ENCODE assay signal across 21 cellular contexts in the genomic region with DNA sequence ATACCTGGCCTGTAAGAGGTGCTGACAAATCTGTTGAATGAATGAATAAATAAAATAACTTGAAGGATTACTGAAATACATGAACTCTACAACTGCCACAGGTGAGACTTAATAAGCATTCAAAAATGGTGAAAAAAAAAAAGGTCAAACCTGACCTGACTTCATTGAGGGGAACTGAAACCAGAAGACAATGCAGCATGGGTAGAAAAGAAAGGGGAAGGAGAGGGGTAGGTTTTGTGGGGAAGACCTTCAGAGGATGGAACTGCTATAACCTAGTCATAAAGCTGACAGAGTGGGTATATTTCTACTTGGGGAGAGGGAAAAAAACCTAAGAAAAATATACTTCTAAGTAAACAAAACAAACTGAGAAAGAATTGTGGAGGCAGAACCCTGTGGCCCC. TPM values are rescaled to one million over a fixed set of nuclear protein-coding genes. Genes with fewer than 3 reads are reported as not detected.
DNase-seq lines count a peak whose midpoint lies in the region; ATAC-seq, FAIRE-seq and TF ChIP-seq lines count a peak whose summit lies in the region.
"Had no signal": no experiment of that assay in that cellular context is flagged by ENCODE, and none has a peak within 500 bp of the region (broad histone marks: within the 10 kb centered on the region; RNA-seq: fewer than 3 reads in every experiment).

No MANE protein-coding gene starts in this region.

- in situ Hi-C loops in GM12878 (cut with MboI): no loop called here

- no peak overlapping the region for H2AFZ ChIP-seq in GM12878 (ENCODE audit: control insufficient read depth, low read depth, low read length)

- H3K36me3 Mint-ChIP-seq in chondrocyte (ENCODE audit: low read depth): no peaks in the 10 kb centered on the region
- H3K36me3 Mint-ChIP-seq: activated naive CD4-positive, alpha-beta T cell treated with anti-CD3 and anti-CD28 coated beads, Interleukin-2, amount 50 U/mL, for 72 hours had no signal

- H4K20me1 ChIP-seq in GM12878 (ENCODE audit: control insufficient read depth, insufficient read depth): no peaks in the 10 kb centered on the region

- H3K4me2 ChIP-seq in GM12878 (ENCODE audit: control insufficient read depth, insufficient read depth): no peak overlapping the region

- intact Hi-C loops in GM12878 (cut with micrococcal nuclease; ENCODE audit: unreplicated experiment): no loop called here

- H3K27ac ChIP-seq in GM12878 (ENCODE audit: control insufficient read depth, insufficient read depth): no peak overlapping the region
- H3K27ac ChIP-seq: body of pancreas, coronary artery, tibial artery had no signal

- H3K27me3 ChIP-seq in GM12878 (replicated peaks in 1 of 2; ENCODE audit: control insufficient read depth in 2 of 2, insufficient read depth in 2 of 2, low read length in 1 of 2): no peaks in the 10 kb centered on the region
- H3K27me3 ChIP-seq: body of pancreas, tibial artery had no signal

- H3K27me3 Mint-ChIP-seq in chondrocyte (ENCODE audit: low read depth): no peaks in the 10 kb centered on the region

- no peak overlapping the region for H3K27ac Mint-ChIP-seq in chondrocyte (ENCODE audit: unreplicated experiment)
- H3K27ac Mint-ChIP-seq: activated naive CD4-positive, alpha-beta T cell treated with anti-CD3 and anti-CD28 coated beads, Interleukin-2, amount 50 U/mL, for 72 hours had no signal

- TF ChIP-seq CTCF in GM12878 (IDR thresholded peaks at IDR 0.05 in 2 of 3, conservative IDR thresholded peaks at IDR 0.05 in 1 of 3; ENCODE audit: control insufficient read depth in 2 of 3, extremely low read depth in 1 of 3, insufficient read depth in 1 of 3, low read depth in 3 of 3, low read length in 3 of 3) (no peak), chondrocyte (IDR thresholded peaks at IDR 0.05) (no peak)

- no peaks in the 10 kb centered on the region for H3K36me3 ChIP-seq in GM12878 (ENCODE audit: control insufficient read depth in 2 of 2, insufficient read depth in 2 of 2, low read length in 1 of 2)
- H3K36me3 ChIP-seq: tibial artery had no signal

- H3K9ac ChIP-seq in GM12878 (ENCODE audit: control insufficient read depth, insufficient read depth, low read length): no peak overlapping the region

- RAD21 ChIA-PET in GM12878 (lab: Charles Lee; ENCODE audit: unreplicated experiment): no interaction called here

- DNase-seq in GM12878 (ENCODE audit: low read depth, low spot score): peak; percentile 1
- DNase-seq in HPDE6-E6E7 (ENCODE audit: extremely low spot score): no peak
- DNase-seq in chondrocyte (ENCODE audit: low spot score): no peak
- no peak for DNase-seq in AG08396 (ENCODE audit: low spot score)
- DNase-seq in NCI-H1417 (lab: John Stamatoyannopoulos, UW): no peak
- DNase-seq: activated T-cell treated with anti-CD3 and anti-CD28 coated beads, Interleukin-2, amount 50 U/mL, for 1 hour; AML-193; body of pancreas; COR-L47; foreskin fibroblast; hippocampal formation; KBM-7; NCI-H1417 treated with DMSO at 0.1 percent for 48 hours; NCI-H82; tibial artery had no signal

- no peak for TF ChIP-seq POLR2A in GM12878 (IDR thresholded peaks at IDR 0.05; ENCODE audit: low read depth, low read length)

- no peak for TF ChIP-seq RAD21 in GM12878 (IDR thresholded peaks at IDR 0.05; ENCODE audit: insufficient read depth, low read depth, low read length)

- FAIRE-seq in GM12878 (lab: Jason Lieb, UNC): no peak
- FAIRE-seq: H54 had no signal

- H3K9me3 ChIP-seq in GM12878 (replicated peaks; ENCODE audit: control insufficient read depth, insufficient read depth, low read length): no peaks in the 10 kb centered on the region
- H3K9me3 ChIP-seq: body of pancreas, tibial artery had no signal

- H3K9me3 Mint-ChIP-seq in chondrocyte (ENCODE audit: low read depth): no peaks in the 10 kb centered on the region
- H3K9me3 Mint-ChIP-seq: activated naive CD4-positive, alpha-beta T cell treated with anti-CD3 and anti-CD28 coated beads, Interleukin-2, amount 50 U/mL, for 72 hours had no signal

- SMC1A ChIA-PET in GM12878 (lab: Charles Lee; ENCODE audit: uncharacterized antibody, unreplicated experiment): interaction anchor here (1.0 kb wide), 1 partner anchor 9 kb away, joined by 4 read pairs; no protein-coding TSS in a partner anchor

- H3K79me2 ChIP-seq in GM12878 (ENCODE audit: control insufficient read depth, insufficient read depth, low read length): no peaks in the 10 kb centered on the region

- H3K4me1 Mint-ChIP-seq in chondrocyte (ENCODE audit: low read depth): peaks cover 9% of the 10 kb centered on the region

- no peaks in the 10 kb centered on the region for H3K4me1 ChIP-seq in GM12878 (ENCODE audit: control insufficient read depth, insufficient read depth, low read length)
- H3K4me1 ChIP-seq: body of pancreas, tibial artery had no signal

- CTCF ChIA-PET in GM12878 (lab: Yijun Ruan, JAX): no interaction called here

- TF ChIP-seq EP300 in GM12878 (IDR thresholded peaks at IDR 0.05; ENCODE audit: borderline replicate concordance in 1 of 2, control insufficient read depth in 1 of 2, low read depth in 2 of 2, low read length in 2 of 2): no peak

- POLR2A ChIA-PET in GM12878 (lab: Charles Lee): no interaction called here

- ATAC-seq in GM18867 (IDR thresholded peaks at IDR 0.05; ENCODE audit: unreplicated experiment) (peak; percentile 81), GM21576 (IDR thresholded peaks at IDR 0.05; ENCODE audit: unreplicated experiment) (peak; percentile 81), HG03432 (IDR thresholded peaks at IDR 0.05; ENCODE audit: unreplicated experiment) (peak; percentile 73), GM12878 (peak; percentile 63)
- ATAC-seq: activated naive CD4-positive, alpha-beta T cell treated with anti-CD3 and anti-CD28 coated beads, Interleukin-2, amount 50 U/mL, for 72 hours; body of pancreas had no signal

- BruUV-seq in GM12878 (replicated peaks; lab: Mats Ljungman, UMichigan): no TSS peak

- H3K4me3 Mint-ChIP-seq in chondrocyte (ENCODE audit: unreplicated experiment): no peak overlapping the region

- no peak overlapping the region for H3K4me3 ChIP-seq in GM12878
- H3K4me3 ChIP-seq: body of pancreas, coronary artery, tibial artery had no signal

TF ChIP-seq in GM12878, 131 proteins besides CTCF, POLR2A, EP300 and RAD21 (continues in another document):
- TF ChIP-seq, protein P1, sequence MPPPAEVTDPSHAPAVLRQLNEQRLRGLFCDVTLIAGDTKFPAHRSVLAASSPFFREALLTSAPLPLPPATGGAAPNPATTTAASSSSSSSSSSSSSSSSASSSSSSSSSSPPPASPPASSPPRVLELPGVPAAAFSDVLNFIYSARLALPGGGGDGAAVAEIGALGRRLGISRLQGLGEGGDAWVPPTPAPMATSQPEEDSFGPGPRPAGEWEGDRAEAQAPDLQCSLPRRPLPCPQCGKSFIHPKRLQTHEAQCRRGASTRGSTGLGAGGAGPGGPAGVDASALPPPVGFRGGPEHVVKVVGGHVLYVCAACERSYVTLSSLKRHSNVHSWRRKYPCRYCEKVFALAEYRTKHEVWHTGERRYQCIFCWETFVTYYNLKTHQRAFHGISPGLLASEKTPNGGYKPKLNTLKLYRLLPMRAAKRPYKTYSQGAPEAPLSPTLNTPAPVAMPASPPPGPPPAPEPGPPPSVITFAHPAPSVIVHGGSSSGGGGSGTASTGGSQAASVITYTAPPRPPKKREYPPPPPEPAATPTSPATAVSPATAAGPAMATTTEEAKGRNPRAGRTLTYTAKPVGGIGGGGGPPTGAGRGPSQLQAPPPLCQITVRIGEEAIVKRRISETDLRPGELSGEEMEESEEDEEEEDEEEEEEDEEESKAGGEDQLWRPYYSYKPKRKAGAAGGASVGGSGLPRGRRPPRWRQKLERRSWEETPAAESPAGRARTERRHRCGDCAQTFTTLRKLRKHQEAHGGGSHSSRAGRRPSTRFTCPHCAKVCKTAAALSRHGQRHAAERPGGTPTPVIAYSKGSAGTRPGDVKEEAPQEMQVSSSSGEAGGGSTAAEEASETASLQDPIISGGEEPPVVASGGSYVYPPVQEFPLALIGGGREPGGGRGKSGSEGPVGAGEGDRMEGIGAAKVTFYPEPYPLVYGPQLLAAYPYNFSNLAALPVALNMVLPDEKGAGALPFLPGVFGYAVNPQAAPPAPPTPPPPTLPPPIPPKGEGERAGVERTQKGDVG (CRISPR knock-in tag; IDR thresholded peaks at IDR 0.05): no peak
- TF ChIP-seq SPI1 (IDR thresholded peaks at IDR 0.05; ENCODE audit: borderline replicate concordance, insufficient read depth, low read depth, low read length) (peak; percentile 83), ZNF207 (IDR thresholded peaks at IDR 0.05; ENCODE audit: borderline replicate concordance) (no peak), POLR2AphosphoS2 (IDR thresholded peaks at IDR 0.05; ENCODE audit: low read depth, low read length) (no peak), IRF4 (IDR thresholded peaks at IDR 0.05; ENCODE audit: low read depth, low read length) (0 out of 2 replicates have a peak, but pooled peaks have one; percentile 30)

RNA-seq across cellular contexts. Expression of a gene that starts 56.6 kb away (rescaled TPM):
- 0.64 and 0.65 TPM in 2 replicates for total RNA-seq in GM12878 (2013; cell fraction: nucleolus; rRNA removed)
- not detected in 2 replicates for total RNA-seq in GM12878 (2014; rRNA removed)
- 0.04 TPM in 1 of 2 replicates, not detected in the other for total RNA-seq in GM12878 (2014; rRNA removed; fragmentation: Illumina TruSeq; extraction: Trizol)
- total RNA-seq in GM12878 (2021): not detected in 2 replicates
- polyA plus RNA-seq in GM12878 (2011; ENCODE audit: low read depth): not detected
- 0.01 TPM in 1 of 2 replicates, not detected in the other for polyA plus RNA-seq in GM12878 (2011; rRNA removed)
- polyA plus RNA-seq in GM12878 (2011; cell fraction: cytosol; rRNA removed): not detected in 2 replicates
- 0.07 TPM in 1 of 2 replicates, not detected in the other for polyA plus RNA-seq in GM12878 (2011; cell fraction: nucleus; rRNA removed)
- polyA plus RNA-seq in GM12878 (2012): not detected in 2 replicates
- not detected in 2 replicates for polyA plus RNA-seq in GM12878 (2014; fragmentation: Illumina TruSeq; extraction: Trizol)
- under 1 TPM in 1 of 2 experiments, not detected in 1; under 0.01 TPM for polyA plus RNA-seq in GM12878 (2014; fragmentation: Nextera tagmentation; extraction: Ambion mirVana)
- polyA plus RNA-seq in GM12878 (2014; rRNA removed): not detected in 2 replicates
- polyA plus RNA-seq in GM12878 (2016; fragmentation: Nextera tagmentation; extraction: Ambion mirVana): not detected
- polyA minus RNA-seq in GM12878 (2011; rRNA and poly(A)+ RNA removed): not detected in 2 replicates
- polyA minus RNA-seq in GM12878 (2011; cell fraction: cytosol; rRNA and poly(A)+ RNA removed): not detected in 2 replicates
- 0.48 TPM in 1 of 2 replicates, not detected in the other for polyA minus RNA-seq in GM12878 (2011; cell fraction: nucleus; rRNA and poly(A)+ RNA removed)
- total RNA-seq in chondrocyte: 0.27 to 0.41 TPM in 2 of 3 replicates, not detected in the other
- total RNA-seq: activated naive CD4-positive, alpha-beta T cell treated with anti-CD3 and anti-CD28 coated beads, Interleukin-2, amount 50 U/mL, for 72 hours had no signal
